ENCODE assay signal across 16 cellular contexts in the genomic region with DNA sequence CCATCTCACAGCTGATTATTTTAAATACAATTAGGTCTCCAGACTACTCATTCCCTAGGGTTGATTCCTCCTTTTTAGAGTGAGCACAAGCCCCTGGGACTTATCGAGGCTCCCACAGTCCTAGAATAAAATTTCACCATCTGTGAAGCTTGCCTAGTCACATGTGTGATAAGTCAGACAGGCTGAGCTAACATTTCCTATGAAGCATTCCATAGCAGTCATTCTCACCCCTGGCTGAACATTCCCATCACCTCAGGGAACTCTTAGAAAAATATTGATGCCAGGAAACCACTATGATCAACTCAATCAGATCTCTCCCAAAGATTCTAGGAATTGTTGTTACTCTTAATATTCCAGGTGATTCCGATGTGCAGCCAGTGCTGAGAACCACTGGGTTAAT. TPM values are rescaled to one million over a fixed set of nuclear protein-coding genes. Genes with fewer than 3 reads are reported as not detected.
DNase-seq lines count a peak whose midpoint lies in the region; ATAC-seq and TF ChIP-seq lines count a peak whose summit lies in the region.
"Had no signal": no experiment of that assay in that cellular context is flagged by ENCODE, and none has a peak within 500 bp of the region (broad histone marks: within the 10 kb centered on the region; RNA-seq: fewer than 3 reads in every experiment).

No MANE protein-coding gene starts in this region.

- no peak for TF ChIP-seq CTCF in fibroblast of the aortic adventitia (IDR thresholded peaks at IDR 0.05; ENCODE audit: insufficient read depth, low read length)
- no peak for TF ChIP-seq CTCF in natural killer cell (IDR thresholded peaks at IDR 0.05)

- no peaks in the 10 kb centered on the region for H3K36me3 Mint-ChIP-seq in natural killer cell

- no peaks in the 10 kb centered on the region for H3K36me3 ChIP-seq in BLaER1 treated with 17β-estradiol and CSF1 and Interleukin-3, amounts not matched to agents 10 nM and 100 nM

- intact Hi-C loops in natural killer cell (cut with micrococcal nuclease) = loop anchor here (5.0 kb wide), 2 partner anchors 220 to 395 kb away; a partner anchor contains a TSS

- H3K4me2 ChIP-seq in BLaER1 treated with 17β-estradiol and CSF1 and Interleukin-3, amounts not matched to agents 10 nM and 100 nM = peak overlapping the region in 8 of 11 experiments; percentile 3 to 38 (median 16); a peak in 6 of 22 replicates
- H3K4me2 ChIP-seq: PC-9 had no signal

- H3K27me3 Mint-ChIP-seq in natural killer cell (ENCODE audit: low read depth in 2 of 2) = no peaks in the 10 kb centered on the region

- H3K4me1 ChIP-seq in BLaER1 treated with 17β-estradiol and CSF1 and Interleukin-3, amounts not matched to agents 10 nM and 100 nM = peaks cover 20 to 48% (median 38%) of the 10 kb centered on the region in 10 experiments

- H3K4me1 Mint-ChIP-seq in natural killer cell = peaks cover 79 to 87% of the 10 kb centered on the region in 2 donors

- peak overlapping the region; percentile 91 to 92 for H3K27ac Mint-ChIP-seq in natural killer cell

- H4K20me1 ChIP-seq in BLaER1 treated with 17β-estradiol and CSF1 and Interleukin-3, amounts not matched to agents 10 nM and 100 nM = peaks cover 0 to 4% (median 0%) of the 10 kb centered on the region in 11 experiments; a peak in 1 of 22 replicates

- no peak overlapping the region for H3K27ac ChIP-seq in BLaER1 treated with 17β-estradiol and CSF1 and Interleukin-3, amounts not matched to agents 10 nM and 100 nM
- H3K27ac ChIP-seq: PC-9 had no signal

- no peak overlapping the region for H3K9ac ChIP-seq in BLaER1 treated with 17β-estradiol and CSF1 and Interleukin-3, amounts not matched to agents 10 nM and 100 nM

- H3K9me3 ChIP-seq in BLaER1 treated with 17β-estradiol and CSF1 and Interleukin-3, amounts not matched to agents 10 nM and 100 nM (replicated peaks in 1 of 11) = no peaks in the 10 kb centered on the region

- DNase-seq in RPMI7951 (ENCODE audit: low read depth) (peak; percentile 20), fibroblast of the aortic adventitia (ENCODE audit: low read depth) (peak; percentile 70), natural killer cell (no peak), NCI-H748 (lab: John Stamatoyannopoulos, UW; ENCODE audit: unreplicated experiment) (no peak)
- DNase-seq: Calu3; central memory CD4-positive, alpha-beta T cell; hypothalamus; PC-9; stimulated activated CD4-positive, alpha-beta T cell treated with anti-CD3 and anti-CD28 coated beads, Interleukin-12 subunit alpha, Interleukin-12 subunit beta, amount 100 ng/mL, for 4 hours; stimulated activated CD8-positive, alpha-beta memory T cell treated with anti-CD3 and anti-CD28 coated beads, Interleukin-4, amount 100 ng/mL, for 48 hours; T1000 had no signal

- H3K9me3 Mint-ChIP-seq in natural killer cell = no peaks in the 10 kb centered on the region

- peaks cover 0 to 41% (median 22%) of the 10 kb centered on the region in 11 experiments; a peak in 12 of 22 replicates for H3K27me3 ChIP-seq in BLaER1 treated with 17β-estradiol and CSF1 and Interleukin-3, amounts not matched to agents 10 nM and 100 nM

- H3K4me3 ChIP-seq in BLaER1 treated with 17β-estradiol and CSF1 and Interleukin-3, amounts not matched to agents 10 nM and 100 nM = no peak overlapping the region
- H3K4me3 ChIP-seq in fibroblast of the aortic adventitia (ENCODE audit: low read depth, low read length) = no peak overlapping the region
- H3K4me3 ChIP-seq: GM12878, PC-9 had no signal

- ATAC-seq in natural killer cell (no peak), HG02970 (IDR thresholded peaks at IDR 0.05; ENCODE audit: low FRiP score, unreplicated experiment) (no peak), GM21529 (IDR thresholded peaks at IDR 0.05; ENCODE audit: unreplicated experiment) (no peak), GM21526 (IDR thresholded peaks at IDR 0.05; ENCODE audit: low FRiP score, unreplicated experiment) (no peak)
- ATAC-seq: GM12878 had no signal

- H3K4me3 Mint-ChIP-seq in natural killer cell = no peak overlapping the region

RNA-seq across cellular contexts. Expression of a gene that starts 37.7 kb away (rescaled TPM):
- 12.2 and 12.4 TPM in 2 replicates for total RNA-seq in RPMI7951 (2014; rRNA removed; shearing (Covaris generic))
- total RNA-seq in fibroblast of the aortic adventitia (ENCODE audit: low replicate concordance) (13.8 and 19.2 TPM in 2 replicates), natural killer cell (10 to 100 TPM; 52.3 to 69.1 (median 64.2) TPM)

Comparison
In these comparisons a context has a peak if more than half of its experiments do, and no peak if none do; other contexts are left out.
1. DNase-seq: peak in RPMI7951 (single experiment) and fibroblast of the aortic adventitia (single experiment); none in natural killer cell (single experiment) and NCI-H748 (single experiment).